ENCODE assay signal across 23 cellular contexts in genomic region chr9:4362281-4362680, GRCh38.
"Had no signal": no experiment of that assay in that cellular context is flagged by ENCODE, and none has a peak within 500 bp of the region (broad histone marks: within the 10 kb centered on the region; RNA-seq: fewer than 3 reads in every experiment).

No MANE protein-coding gene starts in this region.

- H3K27me3 ChIP-seq: colonic mucosa, dorsolateral prefrontal cortex, esophagus squamous epithelium, gastrocnemius medialis, left lung had no signal

- DNase-seq: colonic mucosa; cortex of kidney; dorsolateral prefrontal cortex; effector CD4-positive, alpha-beta T cell; effector memory CD4-positive, alpha-beta T cell; esophagus squamous epithelium; foreskin fibroblast; foreskin melanocyte; gastrocnemius medialis; glutamatergic neuron; head of caudate nucleus; heart right ventricle; hippocampal formation; left cardiac atrium; left lung; left ventricle myocardium superior; lower lobe of right lung; mesenchymal stem cell; mucosa of descending colon; naive B cell; naive thymus-derived CD8-positive, alpha-beta T cell had no signal

- H3K36me3 ChIP-seq: colonic mucosa, esophagus squamous epithelium, gastrocnemius medialis, heart right ventricle, left lung, lower lobe of right lung had no signal

- H3K9me3 ChIP-seq: colonic mucosa, esophagus squamous epithelium, gastrocnemius medialis, heart right ventricle, left lung, lower lobe of right lung, mucosa of descending colon had no signal

- H3K27ac ChIP-seq: colonic mucosa, dorsolateral prefrontal cortex, esophagus squamous epithelium, gastrocnemius medialis, heart right ventricle, left lung, lower lobe of right lung had no signal

- H3K4me3 Mint-ChIP-seq: dendritic cell treated with granulocyte-macrophage colony-stimulating factor and Interleukin-4, amounts not matched to agents 40 ng/mL and 50 ng/mL, for 4 days; mesothelial cell of epicardium; naive B cell; naive thymus-derived CD8-positive, alpha-beta T cell had no signal

- H3K27ac Mint-ChIP-seq: dendritic cell treated with granulocyte-macrophage colony-stimulating factor and Interleukin-4, amounts not matched to agents 40 ng/mL and 50 ng/mL, for 4 days; mesothelial cell of epicardium; naive B cell; naive thymus-derived CD8-positive, alpha-beta T cell had no signal

- H3K4me1 ChIP-seq: colonic mucosa, esophagus squamous epithelium, gastrocnemius medialis, heart right ventricle, left lung, lower lobe of right lung had no signal

- H3K36me3 Mint-ChIP-seq: mesothelial cell of epicardium; naive B cell; naive thymus-derived CD8-positive, alpha-beta T cell had no signal

- H3K4me3 ChIP-seq: colonic mucosa, dorsolateral prefrontal cortex, esophagus squamous epithelium, gastrocnemius medialis, heart right ventricle, left lung, lower lobe of right lung, mucosa of descending colon had no signal

- H3K9me3 Mint-ChIP-seq: dendritic cell treated with granulocyte-macrophage colony-stimulating factor and Interleukin-4, amounts not matched to agents 40 ng/mL and 50 ng/mL, for 4 days; mesothelial cell of epicardium; naive B cell; naive thymus-derived CD8-positive, alpha-beta T cell had no signal
